8 cellular contexts compared by ENCODE assay signal in genomic region chr21:44487831-44488230, GRCh38. TPM values are rescaled to one million over a fixed set of nuclear protein-coding genes. Genes with fewer than 3 reads are reported as not detected.
DNase-seq lines count a peak whose midpoint lies in the region; ATAC-seq, FAIRE-seq and TF ChIP-seq lines count a peak whose summit lies in the region.

No MANE protein-coding gene starts in this region.

- H3K27ac Mint-ChIP-seq in effector memory CD8-positive, alpha-beta T cell, result no peak overlapping the region

- H3K36me3 Mint-ChIP-seq in effector memory CD8-positive, alpha-beta T cell (ENCODE audit: insufficient read depth), result peaks cover 3% of the 10 kb centered on the region

- peaks cover 0 to 2% of the 10 kb centered on the region in 2 donors for H3K9me3 Mint-ChIP-seq in effector memory CD8-positive, alpha-beta T cell

- no peak overlapping the region for H3K4me3 ChIP-seq in SJCRH30

- H3K27ac ChIP-seq in SJCRH30, result no peak overlapping the region

- peak; percentile 20 for DNase-seq in NCI-H1694 (lab: John Stamatoyannopoulos, UW)
- DNase-seq in NCI-H1694 treated with DMSO at 0.1 percent for 48 hours (lab: John Stamatoyannopoulos, UW), result no peak
- peak; percentile 44 to 61 for DNase-seq in SJCRH30
- peak; percentile 23 to 30 (median 27) for DNase-seq in effector memory CD8-positive, alpha-beta T cell
- peak; percentile 43 to 66 for DNase-seq in stimulated activated CD4-positive, alpha-beta T cell treated with anti-CD3 and anti-CD28 coated beads, Interleukin-4, amount 100 ng/mL, for 48 hours (ENCODE audit: low read depth in 2 of 2)
- DNase-seq in GM12891 (ENCODE audit: insufficient read length, low spot score), result no peak
- no peak for DNase-seq in posterior vena cava (ENCODE audit: low spot score)
- no peak for DNase-seq in inferior parietal cortex (ENCODE audit: extremely low spot score)

- no peaks in the 10 kb centered on the region for H3K36me3 ChIP-seq in SJCRH30

- H3K27me3 ChIP-seq in SJCRH30, result no peaks in the 10 kb centered on the region

- no peaks in the 10 kb centered on the region for H3K9me3 ChIP-seq in SJCRH30 (replicated peaks)

- intact Hi-C loops in posterior vena cava (cut with DNase I), result no loop called here

- no peak for TF ChIP-seq POLR2A in GM12891 (IDR thresholded peaks at IDR 0.05; ENCODE audit: low read depth, low read length)

- no peak for ATAC-seq in effector memory CD8-positive, alpha-beta T cell (replicated peaks)

- H3K4me1 Mint-ChIP-seq in effector memory CD8-positive, alpha-beta T cell (ENCODE audit: low read depth in 2 of 2), result no peaks in the 10 kb centered on the region

- H3K4me1 ChIP-seq in SJCRH30, result no peaks in the 10 kb centered on the region

- no peak for FAIRE-seq in GM12891 (lab: Jason Lieb, UNC)

- no peak overlapping the region for H3K4me3 Mint-ChIP-seq in effector memory CD8-positive, alpha-beta T cell

- peaks cover 41 to 74% of the 10 kb centered on the region in 2 donors for H3K27me3 Mint-ChIP-seq in effector memory CD8-positive, alpha-beta T cell

TF ChIP-seq in GM12891, 5 proteins besides CTCF, POLR2A, EP300 and RAD21:
- TF ChIP-seq POU2F2 (IDR thresholded peaks at IDR 0.05; ENCODE audit: low read depth, low read length) (no peak), SPI1 (IDR thresholded peaks at IDR 0.05; ENCODE audit: low read depth, low read length) (no peak), POLR2AphosphoS5 (IDR thresholded peaks at IDR 0.05; ENCODE audit: low read depth, low read length) (no peak), TAF1 (IDR thresholded peaks at IDR 0.05; ENCODE audit: low read depth, low read length) (no peak), PAX5 (IDR thresholded peaks at IDR 0.05; ENCODE audit: insufficient read depth, low read length, severe bottlenecking) (no peak)

RNA-seq across cellular contexts. Expression of gene LRRC3, which starts 32.5 kb away (rescaled TPM):
- total RNA-seq in SJCRH30 (2014; rRNA removed; shearing (Covaris generic)), result not detected in 2 replicates
- polyA plus RNA-seq in GM12891 (2012; ENCODE audit: low read depth, missing spikeins), result 0.37 TPM
- total RNA-seq in posterior vena cava, result 1 to 10 TPM; 1.5 to 1.8 TPM

RNA-seq across cellular contexts. Expression of gene KRTAP10-1, which starts 52.2 kb away (rescaled TPM):
- total RNA-seq in SJCRH30 (2014; rRNA removed; shearing (Covaris generic)), result not detected in 2 replicates
- not detected for polyA plus RNA-seq in GM12891 (2012; ENCODE audit: low read depth, missing spikeins)
- total RNA-seq in posterior vena cava, result not detected

Comparison
In these comparisons a context has a peak if more than half of its experiments do, and no peak if none do; other contexts are left out.
1. DNase-seq: peak in NCI-H1694 (single experiment), SJCRH30 (2 of 2), effector memory CD8-positive, alpha-beta T cell (3 of 3) and stimulated activated CD4-positive, alpha-beta T cell treated with anti-CD3 and anti-CD28 coated beads, Interleukin-4, amount 100 ng/mL, for 48 hours (2 of 2); none in NCI-H1694 treated with DMSO at 0.1 percent for 48 hours (single experiment), GM12891 (single experiment), posterior vena cava (single experiment) and inferior parietal cortex (single experiment).